8 cellular contexts compared by ENCODE assay signal in the genomic region with DNA sequence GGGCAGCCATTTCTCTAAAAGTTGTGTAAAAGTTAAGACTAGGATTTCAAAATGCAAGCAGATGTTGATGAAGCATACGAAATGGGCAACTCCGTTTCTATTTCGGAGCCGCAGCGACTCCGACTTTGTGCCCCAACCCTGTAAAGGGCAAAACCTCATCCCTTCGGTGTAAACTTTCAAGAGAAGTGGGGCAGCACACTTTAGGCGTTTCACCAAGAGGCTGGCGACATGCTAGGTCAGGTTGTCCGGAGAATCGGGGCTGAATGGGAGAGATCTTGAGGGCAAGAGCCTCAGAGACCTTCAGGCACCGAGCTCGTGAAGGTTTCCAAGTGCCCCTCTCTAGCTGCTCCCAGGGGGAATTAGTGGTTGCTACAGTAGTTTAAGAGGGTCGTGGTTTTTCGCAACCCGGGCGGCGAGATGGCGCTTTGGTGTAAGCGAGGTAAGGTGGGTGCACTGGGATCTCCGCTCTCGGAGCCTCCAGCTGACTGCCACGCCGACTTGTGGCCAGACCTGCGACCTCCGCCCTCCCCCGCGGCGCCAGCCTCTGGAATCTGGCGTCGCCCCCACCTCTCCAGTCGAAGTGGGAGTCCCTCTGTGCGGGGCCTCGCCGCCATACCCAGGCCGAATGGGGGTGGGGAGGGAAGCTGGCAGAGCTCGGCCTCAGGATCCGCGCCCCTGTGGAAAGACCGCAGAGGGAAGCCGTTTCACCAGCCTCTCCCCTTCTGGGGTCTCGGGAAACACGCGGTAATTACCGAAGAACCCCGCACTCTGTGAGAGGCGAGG. TPM values are rescaled to one million over a fixed set of nuclear protein-coding genes. Genes with fewer than 3 reads are reported as not detected.
DNase-seq lines count a peak whose midpoint lies in the region; ATAC-seq and TF ChIP-seq lines count a peak whose summit lies in the region.

No MANE protein-coding gene starts in this region.

- peak overlapping the region; percentile 99 for H3K4me3 ChIP-seq in epithelial cell of proximal tubule (ENCODE audit: low read depth, low read length)

- ATAC-seq in HG02970 (IDR thresholded peaks at IDR 0.05; ENCODE audit: low FRiP score, unreplicated experiment) = peak; percentile 22

- DNase-seq in NCI-H2029 (lab: John Stamatoyannopoulos, UW) (peak; percentile 18), NCI-H2029 treated with DMSO at 0.1 percent for 48 hours (lab: John Stamatoyannopoulos, UW) (no peak), NCI-H526 treated with DMSO at 0.1 percent for 48 hours (lab: John Stamatoyannopoulos, UW) (peak; percentile 49), activated T-cell treated with anti-CD3 and anti-CD28 coated beads for 24 hours (ENCODE audit: low read depth) (peak; percentile 55), epithelial cell of proximal tubule (ENCODE audit: low read depth) (no peak), myocyte (ENCODE audit: low read depth) (peak; percentile 87), substantia nigra (lab: John Stamatoyannopoulos, UW) (peak in 41 of 49 donors; percentile 32 to 91 (median 68))

- TF ChIP-seq CTCF in epithelial cell of proximal tubule (conservative IDR thresholded peaks at IDR 0.05; ENCODE audit: low read depth, low read length) = peak; percentile 22

- H3K27ac ChIP-seq in substantia nigra (ENCODE audit: low read depth, low read length, poor library complexity, severe bottlenecking) = peak overlapping the region; percentile 98

RNA-seq across cellular contexts. Expression of gene HEXIM2, which starts 1.0 kb away (rescaled TPM):
- total RNA-seq in epithelial cell of proximal tubule (3.0 and 6.1 TPM in 2 replicates), myocyte (11.6 and 13.5 TPM in 2 replicates)
- 7.6 TPM for polyA plus RNA-seq in myocyte (2012)

RNA-seq across cellular contexts. Expression of gene HEXIM1, which starts 12.4 kb away (rescaled TPM):
- 11.0 and 20.3 TPM in 2 replicates for total RNA-seq in epithelial cell of proximal tubule
- total RNA-seq in myocyte = 21.0 and 28.4 TPM in 2 replicates
- 36.2 TPM for polyA plus RNA-seq in myocyte (2012)

RNA-seq across cellular contexts. Expression of gene ACBD4, which starts 25.2 kb away (rescaled TPM):
- total RNA-seq in epithelial cell of proximal tubule (4.5 and 11.3 TPM in 2 replicates), myocyte (3.5 and 6.0 TPM in 2 replicates)
- polyA plus RNA-seq in myocyte (2012) = 12.1 TPM

RNA-seq across cellular contexts. Expression of gene PLCD3, which starts 28.4 kb away (rescaled TPM):
- total RNA-seq in epithelial cell of proximal tubule (46.0 and 107 TPM in 2 replicates), myocyte (61.3 and 187 TPM in 2 replicates)
- 226 TPM for polyA plus RNA-seq in myocyte (2012)

Comparison
In these comparisons a context has a peak if more than half of its experiments do, and no peak if none do; other contexts are left out.
1. DNase-seq: peak in NCI-H2029 (single experiment), NCI-H526 treated with DMSO at 0.1 percent for 48 hours (single experiment), activated T-cell treated with anti-CD3 and anti-CD28 coated beads for 24 hours (single experiment), myocyte (single experiment) and substantia nigra (41 of 49); none in NCI-H2029 treated with DMSO at 0.1 percent for 48 hours (single experiment) and epithelial cell of proximal tubule (single experiment).